ENCODE assay signal across 11 cellular contexts in genomic region chr2:217996345-217996744, GRCh38. TPM values are rescaled to one million over a fixed set of nuclear protein-coding genes. Genes with fewer than 3 reads are reported as not detected.
A peak's percentile ranks its signal among the peaks of the same experiment; 100 is the strongest.
DNase-seq lines count a peak whose midpoint lies in the region; ATAC-seq, FAIRE-seq and TF ChIP-seq lines count a peak whose summit lies in the region.
"Had no signal": no experiment of that assay in that cellular context is flagged by ENCODE, and none has a peak within 500 bp of the region (broad histone marks: within the 10 kb centered on the region; RNA-seq: fewer than 3 reads in every experiment).

No MANE protein-coding gene starts in this region.

- TF ChIP-seq CTCF in astrocyte (IDR thresholded peaks at IDR 0.05; ENCODE audit: insufficient read depth, low read depth, low read length) (no peak), left ventricle myocardium inferior (IDR thresholded peaks at IDR 0.05; ENCODE audit: borderline replicate concordance) (no peak)

- peak overlapping the region; percentile 52 for H3K9ac ChIP-seq in astrocyte (ENCODE audit: low read length)

- H3K36me3 ChIP-seq in astrocyte (ENCODE audit: insufficient read depth, low read length): no peaks in the 10 kb centered on the region
- H3K36me3 ChIP-seq in left ventricle myocardium inferior: no peaks in the 10 kb centered on the region

- intact Hi-C loops in left ventricle myocardium inferior (cut with micrococcal nuclease): no loop called here

- peaks cover 31% of the 10 kb centered on the region for H4K20me1 ChIP-seq in astrocyte (ENCODE audit: insufficient read depth, low read length)

- peaks cover 2% of the 10 kb centered on the region for H3K9me3 Mint-ChIP-seq in astrocyte (ENCODE audit: unreplicated experiment)
- H3K9me3 Mint-ChIP-seq in activated T-cell treated with anti-CD3 and anti-CD28 coated beads, Interleukin-2, amount 50 U/mL, for 72 hours: no peaks in the 10 kb centered on the region
- H3K9me3 Mint-ChIP-seq: brain had no signal

- no peaks in the 10 kb centered on the region for H3K27me3 Mint-ChIP-seq in astrocyte (ENCODE audit: low read depth, unreplicated experiment)
- H3K27me3 Mint-ChIP-seq in activated T-cell treated with anti-CD3 and anti-CD28 coated beads, Interleukin-2, amount 50 U/mL, for 72 hours (ENCODE audit: low read depth): peaks cover 7% of the 10 kb centered on the region

- peak overlapping the region; percentile 55 for H3K4me2 ChIP-seq in astrocyte (ENCODE audit: low read length)
- H3K4me2 ChIP-seq: PC-9 had no signal

- peaks cover 75% of the 10 kb centered on the region for H3K79me2 ChIP-seq in astrocyte (ENCODE audit: insufficient read depth, low read length)

- H3K4me1 Mint-ChIP-seq in astrocyte (ENCODE audit: low read depth, unreplicated experiment): peaks cover 60% of the 10 kb centered on the region
- H3K4me1 Mint-ChIP-seq in activated T-cell treated with anti-CD3 and anti-CD28 coated beads, Interleukin-2, amount 50 U/mL, for 72 hours (ENCODE audit: low read depth): no peaks in the 10 kb centered on the region

- H2AFZ ChIP-seq in astrocyte (ENCODE audit: low read depth, low read length): no peak overlapping the region
- H2AFZ ChIP-seq: PC-9 had no signal

- peak overlapping the region; percentile 51 for H3K4me3 Mint-ChIP-seq in astrocyte (ENCODE audit: unreplicated experiment)
- H3K4me3 Mint-ChIP-seq in activated T-cell treated with anti-CD3 and anti-CD28 coated beads, Interleukin-2, amount 50 U/mL, for 72 hours: no peak overlapping the region

- H3K36me3 Mint-ChIP-seq in astrocyte (ENCODE audit: low read depth, unreplicated experiment): peaks cover 17% of the 10 kb centered on the region
- H3K36me3 Mint-ChIP-seq in activated T-cell treated with anti-CD3 and anti-CD28 coated beads, Interleukin-2, amount 50 U/mL, for 72 hours (ENCODE audit: insufficient read depth in 2 of 2): no peaks in the 10 kb centered on the region
- H3K36me3 Mint-ChIP-seq: brain had no signal

- H3K27me3 ChIP-seq in astrocyte (ENCODE audit: insufficient read depth, low read length) (no peaks in the 10 kb centered on the region), left ventricle myocardium inferior (ENCODE audit: low read depth) (no peaks in the 10 kb centered on the region)

- no peak overlapping the region for H3K4me3 ChIP-seq in astrocyte (ENCODE audit: insufficient read depth, low read depth, low read length)
- no peak overlapping the region for H3K4me3 ChIP-seq in left ventricle myocardium inferior
- H3K4me3 ChIP-seq in skin epidermis: no peak overlapping the region
- H3K4me3 ChIP-seq: PC-9 had no signal

- ATAC-seq in activated T-cell treated with anti-CD3 and anti-CD28 coated beads, Interleukin-2, amount 50 U/mL, for 72 hours (replicated peaks in 1 of 2): no peak

- peak overlapping the region; percentile 12 for H3K27ac Mint-ChIP-seq in astrocyte (ENCODE audit: unreplicated experiment)
- H3K27ac Mint-ChIP-seq in activated T-cell treated with anti-CD3 and anti-CD28 coated beads, Interleukin-2, amount 50 U/mL, for 72 hours: no peak overlapping the region

- H3K27ac ChIP-seq in astrocyte (ENCODE audit: low read depth, low read length) (peak overlapping the region; percentile 91), left ventricle myocardium inferior (replicated peaks) (peak overlapping the region; percentile 69), skin epidermis (peak overlapping the region in 19 of 21 experiments; percentile 37 to 85 (median 72))
- H3K27ac ChIP-seq: PC-9 had no signal

- no peak for FAIRE-seq in astrocyte (lab: Jason Lieb, UNC)

- peak; percentile 50 for DNase-seq in H4 (ENCODE audit: low spot score)
- peak; percentile 69 for DNase-seq in astrocyte (ENCODE audit: low read depth)
- no peak for DNase-seq in left ventricle myocardium inferior
- no peak for DNase-seq in activated CD8-positive, alpha-beta memory T cell treated with anti-CD3 and anti-CD28 coated beads for 24 hours
- DNase-seq in NCI-H2227 treated with DMSO at 0.1 percent for 48 hours (lab: John Stamatoyannopoulos, UW): no peak
- no peak for DNase-seq in activated T-cell treated with anti-CD3 and anti-CD28 coated beads, Interleukin-2, amount 50 U/mL, for 72 hours
- no peak for DNase-seq in NCI-H1417 treated with DMSO at 0.1 percent for 48 hours (lab: John Stamatoyannopoulos, UW)
- DNase-seq: activated CD4-positive, alpha-beta T cell treated with anti-CD3 and anti-CD28 coated beads, Interleukin-2, amount 50 U/mL, for 48 hours had no signal

- H3K4me1 ChIP-seq in astrocyte (ENCODE audit: insufficient read depth, low read length) (peaks cover 50% of the 10 kb centered on the region), left ventricle myocardium inferior (peaks cover 53% of the 10 kb centered on the region)

- H3K9me3 ChIP-seq in astrocyte (ENCODE audit: insufficient read depth, low read depth, low read length) (no peaks in the 10 kb centered on the region), left ventricle myocardium inferior (replicated peaks) (no peaks in the 10 kb centered on the region)

RNA-seq across cellular contexts. Expression of gene TNS1, which starts 6.5 kb away (rescaled TPM):
- 0.45 and 0.74 TPM in 2 replicates for total RNA-seq in H4 (2014; rRNA removed; shearing (Covaris generic))
- total RNA-seq in astrocyte (219 and 264 TPM in 2 replicates), left ventricle myocardium inferior (828 TPM)
- total RNA-seq in activated T-cell treated with anti-CD3 and anti-CD28 coated beads, Interleukin-2, amount 50 U/mL, for 72 hours: under 1 TPM; 0.65 to 0.93 TPM

Comparison
In these comparisons a context has a peak if more than half of its experiments do, and no peak if none do; other contexts are left out.
1. DNase-seq: peak in H4 (single experiment) and astrocyte (single experiment); none in left ventricle myocardium inferior (single experiment), activated CD8-positive, alpha-beta memory T cell treated with anti-CD3 and anti-CD28 coated beads for 24 hours (single experiment), NCI-H2227 treated with DMSO at 0.1 percent for 48 hours (single experiment), activated T-cell treated with anti-CD3 and anti-CD28 coated beads, Interleukin-2, amount 50 U/mL, for 72 hours (0 of 2) and NCI-H1417 treated with DMSO at 0.1 percent for 48 hours (single experiment).
2. RNA of gene TNS1, which starts 6.5 kb away (total RNA-seq): 828 TPM in left ventricle myocardium inferior (single experiment) and 219 to 264 TPM in astrocyte; 0.65 to 0.93 TPM in activated T-cell treated with anti-CD3 and anti-CD28 coated beads, Interleukin-2, amount 50 U/mL, for 72 hours and 0.45 to 0.74 TPM in H4; every median in the first group is over 100 times any median in the second.
3. Peak in every context shown above with its lines, with median percentiles within 50 percentile points of each other: H3K27ac ChIP-seq.